ENCODE assay signal across 11 cellular contexts in genomic region chr14:91325211-91325610, GRCh38.
DNase-seq lines count a peak whose midpoint lies in the region; ATAC-seq lines count a peak whose summit lies in the region.
"Had no signal": no experiment of that assay in that cellular context is flagged by ENCODE, and none has a peak within 500 bp of the region (broad histone marks: within the 10 kb centered on the region; RNA-seq: fewer than 3 reads in every experiment).

No MANE protein-coding gene starts in this region.

- H3K4me1 Mint-ChIP-seq in activated CD4-positive, alpha-beta memory T cell treated with anti-CD3 and anti-CD28 coated beads, Interleukin-2, amount 10 ng/mL, durations not matched to agents 7 days and 5 days, result peaks cover 62% of the 10 kb centered on the region
- peaks cover 61 to 91% (median 86%) of the 10 kb centered on the region in 4 donors for H3K4me1 Mint-ChIP-seq in naive thymus-derived CD8-positive, alpha-beta T cell

- no peaks in the 10 kb centered on the region for H3K27me3 Mint-ChIP-seq in activated CD4-positive, alpha-beta memory T cell treated with anti-CD3 and anti-CD28 coated beads, Interleukin-2, amount 10 ng/mL, durations not matched to agents 7 days and 5 days
- no peaks in the 10 kb centered on the region for H3K27me3 Mint-ChIP-seq in naive thymus-derived CD8-positive, alpha-beta T cell

- H3K4me3 Mint-ChIP-seq in activated CD4-positive, alpha-beta memory T cell treated with anti-CD3 and anti-CD28 coated beads, Interleukin-2, amount 10 ng/mL, durations not matched to agents 7 days and 5 days, result no peak overlapping the region
- H3K4me3 Mint-ChIP-seq in naive thymus-derived CD8-positive, alpha-beta T cell, result peak overlapping the region in 9 of 10 donors; percentile 38 to 96 (median 83)

- H3K4me1 ChIP-seq in BLaER1 treated with 17β-estradiol and CSF1 and Interleukin-3, amounts not matched to agents 10 nM and 100 nM, result peaks cover 32 to 81% (median 72%) of the 10 kb centered on the region in 10 experiments

- H3K9me3 Mint-ChIP-seq in activated CD4-positive, alpha-beta memory T cell treated with anti-CD3 and anti-CD28 coated beads, Interleukin-2, amount 10 ng/mL, durations not matched to agents 7 days and 5 days, result no peaks in the 10 kb centered on the region
- H3K9me3 Mint-ChIP-seq in naive thymus-derived CD8-positive, alpha-beta T cell, result no peaks in the 10 kb centered on the region

- H3K27me3 ChIP-seq in BLaER1 treated with 17β-estradiol and CSF1 and Interleukin-3, amounts not matched to agents 10 nM and 100 nM, result no peaks in the 10 kb centered on the region
- no peaks in the 10 kb centered on the region for H3K27me3 ChIP-seq in MG63

- peak overlapping the region in 9 of 11 experiments; percentile 71 to 84 (median 80); a peak in 14 of 22 replicates for H3K9ac ChIP-seq in BLaER1 treated with 17β-estradiol and CSF1 and Interleukin-3, amounts not matched to agents 10 nM and 100 nM

- H3K27ac Mint-ChIP-seq in activated CD4-positive, alpha-beta memory T cell treated with anti-CD3 and anti-CD28 coated beads, Interleukin-2, amount 10 ng/mL, durations not matched to agents 7 days and 5 days, result peak overlapping the region; percentile 99
- peak overlapping the region; percentile 95 to 99 (median 98) for H3K27ac Mint-ChIP-seq in naive thymus-derived CD8-positive, alpha-beta T cell

- no peak overlapping the region; a peak in 1 of 20 replicates for H3K4me3 ChIP-seq in BLaER1 treated with 17β-estradiol and CSF1 and Interleukin-3, amounts not matched to agents 10 nM and 100 nM
- H3K4me3 ChIP-seq in MG63, result no peak overlapping the region

- CTCF ChIA-PET in activated CD4-positive, alpha-beta memory T cell treated with anti-CD3 and anti-CD28 coated beads, Interleukin-2, amount 10 ng/mL, durations not matched to agents 7 days and 5 days (lab: Charles Lee), result interaction anchor here (0.5 to 5.7 kb wide), 10 partner anchors 12 to 104 kb away, joined by 3 to 105 read pairs (median 4); partner anchors contain the start of gene CCDC88C

- POLR2A ChIA-PET in activated CD4-positive, alpha-beta memory T cell treated with anti-CD3 and anti-CD28 coated beads, Interleukin-2, amount 10 ng/mL, durations not matched to agents 7 days and 5 days (lab: Charles Lee), result interaction anchor here (1.0 to 4.6 kb wide), 13 partner anchors 10 to 715 kb away, joined by 3 to 65 read pairs (median 5); partner anchors contain the start of gene CCDC88C
- POLR2A ChIA-PET in naive thymus-derived CD8-positive, alpha-beta T cell (lab: Charles Lee), result interaction anchor here (0.7 to 18.4 kb wide), 19 partner anchors 9 to 102 kb away, joined by 3 to 408 read pairs (median 8); partner anchors contain the start of gene CCDC88C

- H3K4me2 ChIP-seq in BLaER1 treated with 17β-estradiol and CSF1 and Interleukin-3, amounts not matched to agents 10 nM and 100 nM, result peak overlapping the region; percentile 76 to 95 (median 89); a peak in 21 of 22 replicates

- ATAC-seq in naive thymus-derived CD8-positive, alpha-beta T cell, result peak in 1 of 2 donors; percentile 6
- ATAC-seq in GM19023 (IDR thresholded peaks at IDR 0.05; ENCODE audit: unreplicated experiment), result no peak
- no peak for ATAC-seq in GM18858 (IDR thresholded peaks at IDR 0.05; ENCODE audit: unreplicated experiment)
- no peak for ATAC-seq in HG03432 (IDR thresholded peaks at IDR 0.05; ENCODE audit: unreplicated experiment)

- peaks cover 0 to 18% (median 0%) of the 10 kb centered on the region in 11 experiments; a peak in 5 of 22 replicates for H4K20me1 ChIP-seq in BLaER1 treated with 17β-estradiol and CSF1 and Interleukin-3, amounts not matched to agents 10 nM and 100 nM

- peak overlapping the region in 10 of 11 experiments; percentile 80 to 93 (median 88); a peak in 19 of 22 replicates for H3K27ac ChIP-seq in BLaER1 treated with 17β-estradiol and CSF1 and Interleukin-3, amounts not matched to agents 10 nM and 100 nM

- DNase-seq in DMS79 treated with DMSO at 0.1 percent for 48 hours (lab: John Stamatoyannopoulos, UW), result peak; percentile 94
- no peak for DNase-seq in activated CD4-positive, alpha-beta memory T cell treated with anti-CD3 and anti-CD28 coated beads, Interleukin-2, amount 10 ng/mL, durations not matched to agents 7 days and 5 days
- peak in 4 of 10 donors; percentile 28 to 49 (median 40) for DNase-seq in naive thymus-derived CD8-positive, alpha-beta T cell
- no peak for DNase-seq in MG63
- DNase-seq: amniotic stem cell; NCI-H2029; NK-92 treated with Interleukin-12 subunit alpha and Interleukin-12 subunit beta, amount 100 ng/mL, for 24 hours had no signal

- H3K36me3 Mint-ChIP-seq in activated CD4-positive, alpha-beta memory T cell treated with anti-CD3 and anti-CD28 coated beads, Interleukin-2, amount 10 ng/mL, durations not matched to agents 7 days and 5 days (ENCODE audit: low read depth), result peaks cover 88% of the 10 kb centered on the region
- H3K36me3 Mint-ChIP-seq in naive thymus-derived CD8-positive, alpha-beta T cell, result peaks cover 0 to 68% (median 6%) of the 10 kb centered on the region in 3 donors

- H3K9me3 ChIP-seq in BLaER1 treated with 17β-estradiol and CSF1 and Interleukin-3, amounts not matched to agents 10 nM and 100 nM (replicated peaks in 1 of 11), result no peaks in the 10 kb centered on the region
- H3K9me3 ChIP-seq in MG63, result no peaks in the 10 kb centered on the region

- peaks cover 7 to 85% (median 62%) of the 10 kb centered on the region in 11 experiments for H3K36me3 ChIP-seq in BLaER1 treated with 17β-estradiol and CSF1 and Interleukin-3, amounts not matched to agents 10 nM and 100 nM
- H3K36me3 ChIP-seq in MG63, result no peaks in the 10 kb centered on the region
